18 cellular contexts compared by ENCODE assay signal in genomic region chrX:50648151-50648550, GRCh38.
DNase-seq lines count a peak whose midpoint lies in the region; ATAC-seq and TF ChIP-seq lines count a peak whose summit lies in the region.
"Had no signal": no experiment of that assay in that cellular context is flagged by ENCODE, and none has a peak within 500 bp of the region (broad histone marks: within the 10 kb centered on the region; RNA-seq: fewer than 3 reads in every experiment).

No MANE protein-coding gene starts in this region.

- H3K4me3 Mint-ChIP-seq in nephron progenitor cell: no peak overlapping the region

- TF ChIP-seq EP300 in transverse colon (IDR thresholded peaks at IDR 0.05; ENCODE audit: low read depth): no peak

- peaks cover 32% of the 10 kb centered on the region for H3K9me3 Mint-ChIP-seq in nephron progenitor cell

- H3K27me3 ChIP-seq in subcutaneous abdominal adipose tissue (ENCODE audit: control insufficient read depth in 5 of 5, insufficient read depth in 4 of 5, low read length in 5 of 5) (peaks cover 0 to 6% (median 0%) of the 10 kb centered on the region in 5 donors), transverse colon (no peaks in the 10 kb centered on the region)

- DNase-seq in M059J (ENCODE audit: low read depth) (peak; percentile 35), astrocyte of the hippocampus (ENCODE audit: low read depth, low spot score) (peak; percentile 37), nephron progenitor cell (no peak), transverse colon (no peak)
- DNase-seq: GOT3, KBM-7, NCI-H1417, NCI-H187, NCI-H2107, NCI-H226, NCI-H524, NCI-H82, PC-9 had no signal

- H3K36me3 ChIP-seq in subcutaneous abdominal adipose tissue (ENCODE audit: control insufficient read depth in 5 of 5, insufficient read depth in 5 of 5, low read length in 5 of 5) (no peaks in the 10 kb centered on the region), transverse colon (no peaks in the 10 kb centered on the region)

- ATAC-seq in esophagus mucosa (peak; percentile 20), HG03175 (IDR thresholded peaks at IDR 0.05; ENCODE audit: unreplicated experiment) (no peak)
- ATAC-seq: Right ventricle myocardium inferior had no signal

- H3K9me3 ChIP-seq in subcutaneous abdominal adipose tissue (ENCODE audit: control insufficient read depth in 5 of 5, low read length in 5 of 5) (no peaks in the 10 kb centered on the region), transverse colon (no peaks in the 10 kb centered on the region)

- H3K36me3 Mint-ChIP-seq in nephron progenitor cell (ENCODE audit: low read depth): no peaks in the 10 kb centered on the region

- no peaks in the 10 kb centered on the region for H3K27me3 Mint-ChIP-seq in nephron progenitor cell (ENCODE audit: low read depth, poor library complexity)

- TF ChIP-seq CTCF in nephron progenitor cell (IDR thresholded peaks at IDR 0.05) (no peak), transverse colon (IDR thresholded peaks at IDR 0.05) (no peak)

- H3K4me1 Mint-ChIP-seq in nephron progenitor cell: peaks cover 4% of the 10 kb centered on the region

- no peak overlapping the region for H3K9ac ChIP-seq in subcutaneous abdominal adipose tissue (ENCODE audit: low read length in 5 of 5)

- no peak overlapping the region for H3K27ac Mint-ChIP-seq in nephron progenitor cell

- in situ Hi-C loops in transverse colon (cut with MboI; ENCODE audit: low pct_ligation_motif_present in 1 of 4, low pct_unique_long_range_greater_than_20kb in 1 of 4, low sequenced_read_pairs in 3 of 4): no loop called here

- H3K27ac ChIP-seq in subcutaneous abdominal adipose tissue (ENCODE audit: low read depth, low read length) (peak overlapping the region; percentile 15), transverse colon (no peak overlapping the region)
- H3K27ac ChIP-seq: C4-2B, PC-9 had no signal

- H3K4me1 ChIP-seq in subcutaneous abdominal adipose tissue (ENCODE audit: control insufficient read depth in 5 of 5, insufficient read depth in 5 of 5, low read length in 5 of 5): peaks cover 0 to 36% (median 3%) of the 10 kb centered on the region in 5 donors
- H3K4me1 ChIP-seq in transverse colon: no peaks in the 10 kb centered on the region

- intact Hi-C loops in transverse colon (cut with DNase I; ENCODE audit: low total_unique reads): no loop called here

- TF ChIP-seq POLR2A in transverse colon (IDR thresholded peaks at IDR 0.05): no peak

- H3K4me3 ChIP-seq in subcutaneous abdominal adipose tissue (ENCODE audit: low read depth in 1 of 5, low read length in 5 of 5): no peak overlapping the region
- H3K4me3 ChIP-seq in transverse colon: no peak overlapping the region
- H3K4me3 ChIP-seq: PC-9 had no signal

Comparison
In these comparisons a context has a peak if more than half of its experiments do, and no peak if none do; other contexts are left out.
1. DNase-seq: peak in M059J (single experiment) and astrocyte of the hippocampus (single experiment); none in nephron progenitor cell (single experiment) and transverse colon (single experiment).